ENCODE assay signal across 8 cellular contexts in the genomic region with DNA sequence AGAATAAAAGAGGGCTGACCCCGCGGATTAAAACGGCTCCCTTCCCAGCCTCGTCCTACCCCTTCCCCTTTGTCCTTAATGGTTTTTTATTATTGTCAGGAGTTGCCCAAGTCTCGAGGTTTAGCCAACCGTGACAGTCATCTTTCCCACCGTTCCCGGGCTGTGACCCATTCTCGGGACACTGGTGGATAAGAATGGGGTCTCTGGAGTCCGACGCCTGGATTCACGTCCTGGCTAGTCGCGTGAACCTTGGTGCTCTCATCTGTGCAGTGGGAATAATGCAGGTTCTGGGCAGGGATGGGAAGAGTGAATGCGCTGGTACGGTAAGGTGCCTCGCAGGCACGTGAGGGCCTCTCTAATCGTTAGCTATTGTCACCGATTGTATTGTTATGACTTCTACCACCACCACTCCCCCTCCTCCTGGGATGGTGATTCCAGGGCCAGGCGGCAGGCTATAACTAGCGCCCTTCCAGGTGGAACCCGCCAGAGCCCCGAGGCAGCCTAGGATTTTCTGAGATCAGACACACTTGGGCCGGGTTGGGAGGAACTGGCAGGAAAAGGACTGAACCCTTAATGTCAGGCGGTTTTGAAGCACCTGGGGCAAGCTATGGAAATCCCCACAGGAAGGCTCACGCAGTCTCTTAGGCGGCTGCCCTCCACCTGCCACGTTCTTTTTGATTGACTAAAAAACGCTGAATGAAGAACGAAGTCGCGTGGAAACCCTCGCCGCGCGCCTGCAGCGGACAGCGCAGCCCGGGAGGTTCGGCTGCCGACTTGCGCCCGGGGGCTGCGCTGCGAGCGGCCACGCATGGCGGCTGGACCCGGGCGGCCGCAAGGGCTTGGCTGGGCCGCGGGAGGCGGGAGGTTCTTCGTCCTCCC. TPM values are rescaled to one million over a fixed set of nuclear protein-coding genes. Genes with fewer than 3 reads are reported as not detected.
DNase-seq lines count a peak whose midpoint lies in the region; ATAC-seq and TF ChIP-seq lines count a peak whose summit lies in the region.

No MANE protein-coding gene starts in this region.

- H3K9me3 ChIP-seq in RWPE2 (ENCODE audit: severe bottlenecking) (no peaks in the 10 kb centered on the region), body of pancreas (no peaks in the 10 kb centered on the region), thyroid gland (no peaks in the 10 kb centered on the region)

- H3K36me3 ChIP-seq in BJ (ENCODE audit: control insufficient read depth, insufficient read depth, low read length) (no peaks in the 10 kb centered on the region), RWPE2 (ENCODE audit: low read depth) (no peaks in the 10 kb centered on the region), body of pancreas (replicated peaks in 1 of 2; ENCODE audit: insufficient read depth in 1 of 2, low read depth in 2 of 2) (no peaks in the 10 kb centered on the region), thyroid gland (no peaks in the 10 kb centered on the region)

- H3K4me1 Mint-ChIP-seq in chondrocyte (ENCODE audit: low read depth) = peaks cover 65% of the 10 kb centered on the region
- peaks cover 37 to 54% (median 42%) of the 10 kb centered on the region in 3 donors for H3K4me1 Mint-ChIP-seq in naive B cell

- no peaks in the 10 kb centered on the region for H3K27me3 Mint-ChIP-seq in chondrocyte (ENCODE audit: low read depth)
- H3K27me3 Mint-ChIP-seq in naive B cell = peaks cover 20 to 44% (median 38%) of the 10 kb centered on the region in 3 donors

- POLR2A ChIA-PET in BJ (lab: Charles Lee) = no interaction called here

- H3K4me3 ChIP-seq in BJ (ENCODE audit: low read depth, low read length) (peak overlapping the region; percentile 64), RWPE2 (ENCODE audit: severe bottlenecking) (peak overlapping the region; percentile 51), body of pancreas (no peak overlapping the region), thyroid gland (replicated peaks in 1 of 3) (no peak overlapping the region)

- H3K4me1 ChIP-seq in RWPE2 (ENCODE audit: insufficient read depth, poor library complexity, severe bottlenecking) = peaks cover 27% of the 10 kb centered on the region
- H3K4me1 ChIP-seq in body of pancreas = peaks cover 52% of the 10 kb centered on the region
- peaks cover 27 to 46% of the 10 kb centered on the region in 2 donors for H3K4me1 ChIP-seq in thyroid gland

- H3K27me3 ChIP-seq in BJ (ENCODE audit: control insufficient read depth, insufficient read depth, low read length) (no peaks in the 10 kb centered on the region), RWPE2 (ENCODE audit: insufficient read depth, poor library complexity, severe bottlenecking) (peaks cover 17% of the 10 kb centered on the region), body of pancreas (peaks cover 0 to 26% of the 10 kb centered on the region in 2 donors), thyroid gland (peaks cover 20% of the 10 kb centered on the region)

- DNase-seq in BJ (ENCODE audit: low read depth) (no peak), RWPE2 (ENCODE audit: low spot score) (no peak), chondrocyte (ENCODE audit: low spot score) (no peak), naive B cell (peak; percentile 61), KBM-7 (no peak), body of pancreas (no peak), thyroid gland (no peak), MV-4-11 (lab: John Stamatoyannopoulos, UW) (no peak)

- H3K9me3 Mint-ChIP-seq in chondrocyte (ENCODE audit: low read depth) = no peaks in the 10 kb centered on the region
- H3K9me3 Mint-ChIP-seq in naive B cell = peaks cover 0 to 8% (median 2%) of the 10 kb centered on the region in 7 donors

- intact Hi-C loops in body of pancreas (cut with DNase I) (loop anchor here (5.0 kb wide), 1 partner anchor 624 kb away; no protein-coding TSS in a partner anchor), thyroid gland (cut with DNase I) (loop anchor here (5.0 kb wide), 1 partner anchor 701 kb away; a partner anchor contains a TSS)

- no peak overlapping the region for H3K27ac ChIP-seq in RWPE2 (ENCODE audit: poor library complexity, severe bottlenecking)
- no peak overlapping the region for H3K27ac ChIP-seq in body of pancreas
- no peak overlapping the region for H3K27ac ChIP-seq in thyroid gland

- CTCF ChIA-PET in BJ (lab: Yijun Ruan, JAX) = interaction anchor here (0.7 to 4.0 kb wide), 11 partner anchors 10 to 1189 kb away, joined by 3 to 16 read pairs (median 4); no protein-coding TSS in a partner anchor

- no peak for TF ChIP-seq POLR2A in body of pancreas (IDR thresholded peaks at IDR 0.05)
- TF ChIP-seq POLR2A in thyroid gland (IDR thresholded peaks at IDR 0.05) = no peak

- in situ Hi-C loops in KBM-7 (cut with MboI; ENCODE audit: low pct_unique_long_range_greater_than_20kb, low sequenced_read_pairs) = no loop called here

- 11 to 24% methylated on average over 32 to 54 of the region's 56 CpGs for WGBS in body of pancreas, 2 donors
- WGBS in thyroid gland, 2 donors = 15 to 16% methylated on average over 24 to 32 of the region's 56 CpGs

- H3K4me3 Mint-ChIP-seq in chondrocyte (ENCODE audit: unreplicated experiment) (peak overlapping the region; percentile 97), naive B cell (peak overlapping the region; percentile 75 to 93 (median 86))

- no peaks in the 10 kb centered on the region for H3K36me3 Mint-ChIP-seq in chondrocyte (ENCODE audit: low read depth)
- H3K36me3 Mint-ChIP-seq in naive B cell = no peaks in the 10 kb centered on the region

- TF ChIP-seq CTCF in BJ (IDR thresholded peaks at IDR 0.05; ENCODE audit: insufficient read depth, low read depth, low read length) (no peak), RWPE2 (IDR thresholded peaks at IDR 0.05; ENCODE audit: poor library complexity, severe bottlenecking) (no peak), chondrocyte (IDR thresholded peaks at IDR 0.05) (no peak), body of pancreas (IDR thresholded peaks at IDR 0.05) (no peak), thyroid gland (IDR thresholded peaks at IDR 0.05) (no peak)

- no peak for ATAC-seq in RWPE2 (ENCODE audit: low read depth)
- peak; percentile 3 to 9 for ATAC-seq in naive B cell (ENCODE audit: low read depth in 2 of 2)
- no peak for ATAC-seq in body of pancreas

- H3K27ac Mint-ChIP-seq in chondrocyte (ENCODE audit: unreplicated experiment) (peak overlapping the region; percentile 87), naive B cell (peak overlapping the region; percentile 93 to 99 (median 96))

RNA-seq across cellular contexts. Expression of a gene that starts 2.7 kb away (rescaled TPM):
- polyA plus RNA-seq in BJ (2011; rRNA removed) (3.4 and 4.5 TPM in 2 replicates), naive B cell (ENCODE audit: low read depth in 6 of 6) (1 to 10 TPM in 4 of 6 donors, under 1 TPM in 2; 0.22 to 3.1 (median 2.6) TPM)
- 9.0 and 10.0 TPM in 2 replicates for polyA minus RNA-seq in BJ (2011; rRNA and poly(A)+ RNA removed)
- total RNA-seq in chondrocyte (25.6 to 45.6 TPM (median 27.1 TPM) in 3 replicates), body of pancreas (1 to 10 TPM in 1 of 2 donors, under 1 TPM in 1; 0.99 to 1.6 TPM), thyroid gland (1 to 10 TPM; 1.2 to 3.9 (median 2.2) TPM)

Comparison
In these comparisons a context has a peak if more than half of its experiments do, and no peak if none do; other contexts are left out.
1. H3K4me3 ChIP-seq: peak in BJ (single experiment) and RWPE2 (single experiment); none in body of pancreas (0 of 2) and thyroid gland (0 of 3).
2. ATAC-seq: peak in naive B cell (2 of 2); none in RWPE2 (single experiment) and body of pancreas (single experiment).